In the genomic region with DNA sequence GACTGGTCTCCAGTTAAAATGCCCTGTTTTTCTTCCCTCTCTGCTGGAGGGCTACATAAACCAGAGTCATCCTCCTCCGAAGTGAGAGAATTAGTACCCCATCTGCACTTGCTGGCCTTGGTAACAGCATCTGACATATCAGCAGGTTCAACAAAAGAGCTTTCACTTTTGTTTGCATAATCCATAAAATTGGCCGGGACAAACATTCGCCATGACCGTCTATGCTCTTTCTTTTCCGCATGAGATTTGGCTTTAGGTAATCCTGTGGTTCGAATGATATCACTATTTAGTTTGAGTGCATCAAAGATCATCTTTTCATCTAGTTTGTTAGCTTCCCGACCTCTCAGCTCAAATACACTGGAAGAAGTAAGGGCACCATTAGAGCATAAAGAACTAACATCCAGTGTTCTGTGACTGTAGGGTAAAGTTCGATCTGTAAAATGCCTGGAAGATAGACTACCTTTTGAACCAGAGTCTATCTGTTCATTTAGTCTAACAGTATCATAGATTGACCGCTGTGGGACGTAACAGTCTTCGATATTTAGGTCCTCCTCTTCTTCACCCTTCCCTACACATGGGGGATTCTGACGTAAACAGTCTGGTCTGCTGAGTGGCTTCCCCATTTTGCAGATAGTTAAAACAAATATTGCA, we compare ENCODE assay signal across 1 cellular context.
TF ChIP-seq lines count a peak whose summit lies in the region.

No MANE protein-coding gene starts in this region.

TF ChIP-seq in HepG2, 621 proteins besides CTCF, POLR2A, EP300 and RAD21 (continued from another document):
- TF ChIP-seq, protein P1, sequence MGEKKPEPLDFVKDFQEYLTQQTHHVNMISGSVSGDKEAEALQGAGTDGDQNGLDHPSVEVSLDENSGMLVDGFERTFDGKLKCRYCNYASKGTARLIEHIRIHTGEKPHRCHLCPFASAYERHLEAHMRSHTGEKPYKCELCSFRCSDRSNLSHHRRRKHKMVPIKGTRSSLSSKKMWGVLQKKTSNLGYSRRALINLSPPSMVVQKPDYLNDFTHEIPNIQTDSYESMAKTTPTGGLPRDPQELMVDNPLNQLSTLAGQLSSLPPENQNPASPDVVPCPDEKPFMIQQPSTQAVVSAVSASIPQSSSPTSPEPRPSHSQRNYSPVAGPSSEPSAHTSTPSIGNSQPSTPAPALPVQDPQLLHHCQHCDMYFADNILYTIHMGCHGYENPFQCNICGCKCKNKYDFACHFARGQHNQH (CRISPR knock-in tag; IDR thresholded peaks at IDR 0.05): no peak
- TF ChIP-seq SIN3A (IDR thresholded peaks at IDR 0.05; ENCODE audit: borderline replicate concordance, low read depth, low read length): 0 out of 2 replicates have a peak, but pooled peaks have one; percentile 59
- TF ChIP-seq ZSCAN29 (CRISPR knock-in tag; conservative IDR thresholded peaks at IDR 0.05): peak; percentile 78; the same call in 1 of the 2 replicates
- peak; percentile 34; the same call in 1 of the 2 replicates for TF ChIP-seq YEATS4 (CRISPR knock-in tag; IDR thresholded peaks at IDR 0.05; ENCODE audit: borderline replicate concordance)
- no peak for TF ChIP-seq GFI1 (CRISPR knock-in tag; IDR thresholded peaks at IDR 0.05; ENCODE audit: borderline replicate concordance)
- peak; percentile 45; the same call in 1 of the 2 replicates for TF ChIP-seq CREB1 (IDR thresholded peaks at IDR 0.05)
- peak; percentile 44; the same call in 1 of the 2 replicates for TF ChIP-seq CREB1 (CRISPR knock-in tag; IDR thresholded peaks at IDR 0.05)
- 0 out of 2 replicates have a peak, but pooled peaks have one; percentile 55 for TF ChIP-seq ZNF468 (CRISPR knock-in tag; IDR thresholded peaks at IDR 0.05)
- no peak for TF ChIP-seq KLF12 (CRISPR knock-in tag; IDR thresholded peaks at IDR 0.05; ENCODE audit: borderline replicate concordance)
- TF ChIP-seq, protein P2, sequence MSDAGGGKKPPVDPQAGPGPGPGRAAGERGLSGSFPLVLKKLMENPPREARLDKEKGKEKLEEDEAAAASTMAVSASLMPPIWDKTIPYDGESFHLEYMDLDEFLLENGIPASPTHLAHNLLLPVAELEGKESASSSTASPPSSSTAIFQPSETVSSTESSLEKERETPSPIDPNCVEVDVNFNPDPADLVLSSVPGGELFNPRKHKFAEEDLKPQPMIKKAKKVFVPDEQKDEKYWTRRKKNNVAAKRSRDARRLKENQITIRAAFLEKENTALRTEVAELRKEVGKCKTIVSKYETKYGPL (CRISPR knock-in tag; IDR thresholded peaks at IDR 0.05): 0 out of 2 replicates have a peak, but pooled peaks have one; percentile 57
- TF ChIP-seq MTA1 (CRISPR knock-in tag; IDR thresholded peaks at IDR 0.05; ENCODE audit: borderline replicate concordance): no peak
- no peak for TF ChIP-seq REXO4 (CRISPR knock-in tag; IDR thresholded peaks at IDR 0.05; ENCODE audit: borderline replicate concordance)
- TF ChIP-seq, protein P3, sequence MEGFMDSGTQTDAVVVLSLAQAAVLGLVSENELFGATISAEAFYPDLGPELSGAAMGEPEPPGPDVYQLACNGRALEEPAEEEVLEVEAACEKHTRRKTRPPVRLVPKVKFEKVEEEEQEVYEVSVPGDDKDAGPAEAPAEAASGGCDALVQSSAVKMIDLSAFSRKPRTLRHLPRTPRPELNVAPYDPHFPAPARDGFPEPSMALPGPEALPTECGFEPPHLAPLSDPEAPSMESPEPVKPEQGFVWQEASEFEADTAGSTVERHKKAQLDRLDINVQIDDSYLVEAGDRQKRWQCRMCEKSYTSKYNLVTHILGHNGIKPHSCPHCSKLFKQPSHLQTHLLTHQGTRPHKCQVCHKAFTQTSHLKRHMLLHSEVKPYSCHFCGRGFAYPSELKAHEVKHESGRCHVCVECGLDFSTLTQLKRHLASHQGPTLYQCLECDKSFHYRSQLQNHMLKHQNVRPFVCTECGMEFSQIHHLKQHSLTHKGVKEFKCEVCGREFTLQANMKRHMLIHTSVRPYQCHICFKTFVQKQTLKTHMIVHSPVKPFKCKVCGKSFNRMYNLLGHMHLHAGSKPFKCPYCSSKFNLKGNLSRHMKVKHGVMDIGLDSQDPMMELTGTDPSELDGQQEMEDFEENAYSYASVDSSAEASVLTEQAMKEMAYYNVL (CRISPR knock-in tag; IDR thresholded peaks at IDR 0.05; ENCODE audit: borderline replicate concordance): no peak; the same call in 1 of the 2 replicates
- TF ChIP-seq TBP (CRISPR knock-in tag; IDR thresholded peaks at IDR 0.05): no peak
- no peak for TF ChIP-seq MEIS2 (CRISPR knock-in tag; IDR thresholded peaks at IDR 0.05)
- TF ChIP-seq SATB2 (CRISPR knock-in tag; IDR thresholded peaks at IDR 0.05): no peak
- TF ChIP-seq KLF15 (CRISPR knock-in tag; IDR thresholded peaks at IDR 0.05; ENCODE audit: borderline replicate concordance): no peak
- no peak for TF ChIP-seq PHF20 (CRISPR knock-in tag; IDR thresholded peaks at IDR 0.05)
- TF ChIP-seq PAF1 (CRISPR knock-in tag; IDR thresholded peaks at IDR 0.05): no peak
- TF ChIP-seq, protein P4, sequence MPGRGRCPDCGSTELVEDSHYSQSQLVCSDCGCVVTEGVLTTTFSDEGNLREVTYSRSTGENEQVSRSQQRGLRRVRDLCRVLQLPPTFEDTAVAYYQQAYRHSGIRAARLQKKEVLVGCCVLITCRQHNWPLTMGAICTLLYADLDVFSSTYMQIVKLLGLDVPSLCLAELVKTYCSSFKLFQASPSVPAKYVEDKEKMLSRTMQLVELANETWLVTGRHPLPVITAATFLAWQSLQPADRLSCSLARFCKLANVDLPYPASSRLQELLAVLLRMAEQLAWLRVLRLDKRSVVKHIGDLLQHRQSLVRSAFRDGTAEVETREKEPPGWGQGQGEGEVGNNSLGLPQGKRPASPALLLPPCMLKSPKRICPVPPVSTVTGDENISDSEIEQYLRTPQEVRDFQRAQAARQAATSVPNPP (CRISPR knock-in tag; IDR thresholded peaks at IDR 0.05): peak; percentile 50; the same call in 1 of the 2 replicates
- TF ChIP-seq, protein P5, sequence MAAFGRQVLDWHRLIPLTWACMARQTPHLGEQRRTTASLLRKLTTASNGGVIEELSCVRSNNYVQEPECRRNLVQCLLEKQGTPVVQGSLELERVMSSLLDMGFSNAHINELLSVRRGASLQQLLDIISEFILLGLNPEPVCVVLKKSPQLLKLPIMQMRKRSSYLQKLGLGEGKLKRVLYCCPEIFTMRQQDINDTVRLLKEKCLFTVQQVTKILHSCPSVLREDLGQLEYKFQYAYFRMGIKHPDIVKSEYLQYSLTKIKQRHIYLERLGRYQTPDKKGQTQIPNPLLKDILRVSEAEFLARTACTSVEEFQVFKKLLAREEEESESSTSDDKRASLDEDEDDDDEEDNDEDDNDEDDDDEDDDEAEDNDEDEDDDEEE (CRISPR knock-in tag; IDR thresholded peaks at IDR 0.05): no peak
- TF ChIP-seq ELF1 (CRISPR knock-in tag; IDR thresholded peaks at IDR 0.05): no peak
- TF ChIP-seq ZNF772 (CRISPR knock-in tag; IDR thresholded peaks at IDR 0.05): peak; percentile 56; the same call in 1 of the 2 replicates
- TF ChIP-seq ZFP62 (CRISPR knock-in tag; IDR thresholded peaks at IDR 0.05): no peak
- TF ChIP-seq ZNF441 (CRISPR knock-in tag; IDR thresholded peaks at IDR 0.05; ENCODE audit: borderline replicate concordance): no peak
- TF ChIP-seq NFKBIZ (CRISPR knock-in tag; IDR thresholded peaks at IDR 0.05): no peak
- TF ChIP-seq NCOA5 (CRISPR knock-in tag; IDR thresholded peaks at IDR 0.05): no peak
- 0 out of 2 replicates have a peak, but pooled peaks have one; percentile 73 for TF ChIP-seq ZNF749 (CRISPR knock-in tag; IDR thresholded peaks at IDR 0.05; ENCODE audit: borderline replicate concordance)
